Comparison of ENCODE assay signal across 18 cellular contexts in the genomic region with DNA sequence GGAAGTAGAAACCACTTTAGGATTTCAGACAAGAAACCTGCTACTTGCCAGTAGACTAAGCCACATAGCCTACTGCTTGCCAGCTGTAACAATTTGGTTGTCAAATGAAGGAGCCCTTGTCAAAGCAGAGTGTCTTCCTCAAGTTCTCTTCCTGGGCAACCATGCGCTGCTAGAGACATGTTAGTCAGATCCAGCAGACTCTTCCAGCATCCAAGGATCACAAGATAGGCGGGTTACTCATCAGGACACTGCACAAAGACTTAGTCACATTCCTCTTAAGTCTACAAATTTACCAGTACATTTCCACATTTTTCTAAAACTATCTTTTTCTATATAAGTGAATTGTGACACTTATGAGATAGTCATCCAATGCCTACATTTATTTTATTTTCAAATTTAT. TPM values are rescaled to one million over a fixed set of nuclear protein-coding genes. Genes with fewer than 3 reads are reported as not detected.
DNase-seq lines count a peak whose midpoint lies in the region; ATAC-seq and TF ChIP-seq lines count a peak whose summit lies in the region.
"Had no signal": no experiment of that assay in that cellular context is flagged by ENCODE, and none has a peak within 500 bp of the region (broad histone marks: within the 10 kb centered on the region; RNA-seq: fewer than 3 reads in every experiment).

No MANE protein-coding gene starts in this region.

- H3K36me3 ChIP-seq in left lung = peaks cover 0 to 56% of the 10 kb centered on the region in 2 donors

- no peak overlapping the region for H3K27ac Mint-ChIP-seq in activated naive CD4-positive, alpha-beta T cell treated with anti-CD3 and anti-CD28 coated beads, Interleukin-2, amount 50 U/mL, for 72 hours
- H3K27ac Mint-ChIP-seq: activated naive CD8-positive, alpha-beta T cell treated with anti-CD3 and anti-CD28 coated beads, Interleukin-2, amount 50 U/mL, for 24 hours; CD4-positive, alpha-beta T cell; IgD-negative memory B cell; WTC11 had no signal

- no peak overlapping the region for H3K27ac ChIP-seq in left lung
- H3K27ac ChIP-seq: lower lobe of right lung had no signal

- H3K9me3 Mint-ChIP-seq in activated naive CD4-positive, alpha-beta T cell treated with anti-CD3 and anti-CD28 coated beads, Interleukin-2, amount 50 U/mL, for 72 hours = no peaks in the 10 kb centered on the region
- H3K9me3 Mint-ChIP-seq: activated naive CD8-positive, alpha-beta T cell treated with anti-CD3 and anti-CD28 coated beads, Interleukin-2, amount 50 U/mL, for 24 hours; CD4-positive, alpha-beta T cell; IgD-negative memory B cell; neural crest cell; WTC11 had no signal

- in situ Hi-C loops in Caki2 (cut with HindIII; ENCODE audit: low pct_unique_long_range_greater_than_20kb, low sequenced_read_pairs) = no loop called here

- ATAC-seq in HG03175 (IDR thresholded peaks at IDR 0.05; ENCODE audit: unreplicated experiment) (no peak), left lung (no peak)
- ATAC-seq in activated naive CD4-positive, alpha-beta T cell treated with anti-CD3 and anti-CD28 coated beads, Interleukin-2, amount 50 U/mL, for 72 hours = no peak
- ATAC-seq: activated naive CD8-positive, alpha-beta T cell treated with anti-CD3 and anti-CD28 coated beads, Interleukin-2, amount 50 U/mL, for 24 hours; lower lobe of right lung; sciatic nerve; WTC11 had no signal

- H3K4me3 ChIP-seq in epithelial cell of proximal tubule (ENCODE audit: low read depth, low read length) (no peak overlapping the region), left lung (no peak overlapping the region)
- H3K4me3 ChIP-seq: dorsolateral prefrontal cortex, lower lobe of right lung had no signal

- no peaks in the 10 kb centered on the region for H3K27me3 ChIP-seq in left lung
- H3K27me3 ChIP-seq: dorsolateral prefrontal cortex had no signal

- peak; percentile 21 for DNase-seq in Caki2 (ENCODE audit: low read depth)
- DNase-seq in RKO (ENCODE audit: low spot score) = peak; percentile 77
- peak; percentile 73 for DNase-seq in epithelial cell of proximal tubule (ENCODE audit: low read depth)
- peak; percentile 60 for DNase-seq in myocyte (ENCODE audit: low read depth)
- no peak for DNase-seq in DMS153 treated with DMSO at 0.1 percent for 48 hours (lab: John Stamatoyannopoulos, UW; ENCODE audit: unreplicated experiment)
- no peak for DNase-seq in activated naive CD4-positive, alpha-beta T cell treated with anti-CD3 and anti-CD28 coated beads, Interleukin-2, amount 50 U/mL, for 72 hours (ENCODE audit: low spot score in 2 of 2)
- no peak for DNase-seq in left lung
- DNase-seq: activated CD8-positive, alpha-beta memory T cell treated with anti-CD3 and anti-CD28 coated beads, Interleukin-2, amount 50 U/mL, for 48 hours; activated naive CD8-positive, alpha-beta T cell treated with anti-CD3 and anti-CD28 coated beads, Interleukin-2, amount 50 U/mL, for 24 hours; CD4-positive, alpha-beta T cell; lower lobe of right lung; NCI-H1436 had no signal

- intact Hi-C loops in left lung (cut with DNase I) = no loop called here

- no peak for TF ChIP-seq CTCF in epithelial cell of proximal tubule (conservative IDR thresholded peaks at IDR 0.05; ENCODE audit: low read depth, low read length)
- TF ChIP-seq CTCF in left lung (IDR thresholded peaks at IDR 0.05) = no peak

- no peaks in the 10 kb centered on the region for H3K9me3 ChIP-seq in left lung
- H3K9me3 ChIP-seq: lower lobe of right lung had no signal

- peaks cover 5 to 33% of the 10 kb centered on the region in 2 donors for H3K36me3 Mint-ChIP-seq in activated naive CD4-positive, alpha-beta T cell treated with anti-CD3 and anti-CD28 coated beads, Interleukin-2, amount 50 U/mL, for 72 hours

- H3K4me1 ChIP-seq in left lung = no peaks in the 10 kb centered on the region
- H3K4me1 ChIP-seq: lower lobe of right lung had no signal

RNA-seq across cellular contexts. Expression of gene SKIC3, which starts 24.3 kb away (rescaled TPM):
- 19.7 and 33.1 TPM in 2 replicates for total RNA-seq in Caki2 (2014; rRNA removed; shearing (Covaris generic); ENCODE audit: low replicate concordance)
- total RNA-seq in epithelial cell of proximal tubule (39.8 and 43.5 TPM in 2 replicates), myocyte (116 and 127 TPM in 2 replicates), left lung (10 to 100 TPM; 74.9 to 82.4 TPM)
- 32.4 TPM for polyA plus RNA-seq in myocyte (2012)
- 100 to 1,000 TPM in 1 of 2 donors, 10 to 100 TPM in 1; 70.7 to 109 TPM for total RNA-seq in activated naive CD4-positive, alpha-beta T cell treated with anti-CD3 and anti-CD28 coated beads, Interleukin-2, amount 50 U/mL, for 72 hours

RNA-seq across cellular contexts. Expression of gene ARSK, which starts 24.5 kb away (rescaled TPM):
- total RNA-seq in Caki2 (2014; rRNA removed; shearing (Covaris generic); ENCODE audit: low replicate concordance) = 1.9 and 9.3 TPM in 2 replicates
- total RNA-seq in epithelial cell of proximal tubule (6.1 and 8.7 TPM in 2 replicates), myocyte (8.5 and 9.4 TPM in 2 replicates), left lung (1 to 10 TPM; 5.0 to 5.8 TPM)
- 6.4 TPM for polyA plus RNA-seq in myocyte (2012)
- total RNA-seq in activated naive CD4-positive, alpha-beta T cell treated with anti-CD3 and anti-CD28 coated beads, Interleukin-2, amount 50 U/mL, for 72 hours = 1 to 10 TPM; 6.0 to 8.7 TPM

Comparison
In these comparisons a context has a peak if more than half of its experiments do, and no peak if none do; other contexts are left out.
1. DNase-seq: peak in Caki2 (single experiment), RKO (single experiment), epithelial cell of proximal tubule (single experiment) and myocyte (single experiment); none in DMS153 treated with DMSO at 0.1 percent for 48 hours (single experiment), activated naive CD4-positive, alpha-beta T cell treated with anti-CD3 and anti-CD28 coated beads, Interleukin-2, amount 50 U/mL, for 72 hours (0 of 2) and left lung (0 of 2).